Comparison of ENCODE assay signal across 35 cellular contexts in the genomic region with DNA sequence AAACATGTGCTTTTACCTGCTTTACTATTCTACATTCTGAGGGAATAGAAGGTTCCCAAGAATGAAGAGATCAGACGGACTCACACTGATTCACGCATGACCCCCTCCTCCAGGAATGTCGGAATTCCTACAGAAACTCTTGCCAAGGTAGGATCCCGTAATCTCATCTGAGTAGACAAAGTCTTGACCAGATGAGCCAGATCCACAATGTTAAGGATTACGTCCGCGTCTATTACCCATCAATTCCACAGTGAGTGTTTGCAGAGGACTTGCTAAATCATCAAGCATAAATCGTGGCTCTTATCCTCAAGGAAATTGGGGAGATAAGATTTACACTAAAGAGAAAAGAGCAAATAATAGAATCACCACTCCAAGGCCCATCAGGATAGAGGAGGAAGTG.
"Had no signal": no experiment of that assay in that cellular context is flagged by ENCODE, and none has a peak within 500 bp of the region (broad histone marks: within the 10 kb centered on the region; RNA-seq: fewer than 3 reads in every experiment).

No MANE protein-coding gene starts in this region.

- FAIRE-seq: astrocyte, bronchial epithelial cell, endometrium, endothelial cell of umbilical vein, frontal cortex had no signal

- H3K27me3 ChIP-seq: brain microvascular endothelial cell, esophagus squamous epithelium had no signal

- H3K4me3 ChIP-seq: esophagus squamous epithelium had no signal

- DNase-seq: activated B cell treated with CpG ODN at 0.5 μM for 24 hours; activated CD4-positive, alpha-beta T cell treated with anti-CD3 and anti-CD28 coated beads for 48 hours; activated CD4-positive, alpha-beta T cell treated with anti-CD3 and anti-CD28 coated beads, Interleukin-2, amount 50 U/mL, for 1 hour; activated CD4-positive, alpha-beta T cell treated with anti-CD3 and anti-CD28 coated beads, Interleukin-2, amount 50 U/mL, for 48 hours; activated CD8-positive, alpha-beta memory T cell treated with anti-CD3 and anti-CD28 coated beads for 24 hours; activated CD8-positive, alpha-beta T cell treated with anti-CD3 and anti-CD28 coated beads for 36 hours; activated effector memory CD4-positive, alpha-beta T cell treated with anti-CD3 and anti-CD28 coated beads, Interleukin-2, amount 50 U/mL, for 16 hours; activated naive CD4-positive, alpha-beta T cell; activated naive CD4-positive, alpha-beta T cell treated with anti-CD3 and anti-CD28 coated beads, Interleukin-2, amount 10 ng/mL, durations not matched to agents 7 days and 5 days; activated naive CD8-positive, alpha-beta T cell treated with anti-CD3 and anti-CD28 coated beads, Interleukin-2, amount 10 ng/mL, durations not matched to agents 7 days and 5 days; activated T-cell treated with anti-CD3 and anti-CD28 coated beads, Interleukin-2, amount 50 U/mL, for 48 hours; amniotic stem cell; anterior cingulate cortex; brain microvascular endothelial cell; cortex of kidney; dermis blood vessel endothelial cell; effector CD4-positive, alpha-beta T cell; effector memory CD8-positive, alpha-beta T cell; esophagus squamous epithelium; T-helper 1 cell; T-helper 17 cell; T1000; WERI-Rb-1 had no signal

- H3K36me3 Mint-ChIP-seq: activated naive CD4-positive, alpha-beta T cell treated with anti-CD3 and anti-CD28 coated beads, Interleukin-2, amount 10 ng/mL, durations not matched to agents 7 days and 5 days; activated naive CD4-positive, alpha-beta T cell treated with anti-CD3 and anti-CD28 coated beads, Interleukin-2, amount 50 U/mL, for 72 hours; activated naive CD8-positive, alpha-beta T cell treated with anti-CD3 and anti-CD28 coated beads, Interleukin-2, amount 10 ng/mL, durations not matched to agents 7 days and 5 days had no signal

- H3K9me3 Mint-ChIP-seq: activated B cell treated with CpG ODN at 0.5 μM for 24 hours; activated CD8-positive, alpha-beta T cell treated with anti-CD3 and anti-CD28 coated beads for 36 hours; activated naive CD4-positive, alpha-beta T cell treated with anti-CD3 and anti-CD28 coated beads, Interleukin-2, amount 10 ng/mL, durations not matched to agents 7 days and 5 days; activated naive CD4-positive, alpha-beta T cell treated with anti-CD3 and anti-CD28 coated beads, Interleukin-2, amount 50 U/mL, for 72 hours; activated naive CD8-positive, alpha-beta T cell treated with anti-CD3 and anti-CD28 coated beads, Interleukin-2, amount 10 ng/mL, durations not matched to agents 7 days and 5 days; activated T-helper 1 cell treated with anti-CD3 and anti-CD28 coated beads, Interleukin-12 subunit alpha, Interleukin-12 subunit beta, Interleukin-2, Interleukin-4 antibody, amounts not matched to agents 30 ng/mL and 10 ng/mL and 1 ng/mL, durations not matched to agents 14 hours and 24 hours and 36 hours; activated T-helper 2 cell treated with anti-CD3 and anti-CD28 coated beads, Interferon-gamma antibody, Interleukin-2, Interleukin-4, amounts not matched to agents 10 μg/mL and 5 μg/mL and 100 μg/mL, durations not matched to agents 14 hours and 24 hours and 36 hours; central memory CD8-positive, alpha-beta T cell; effector memory CD8-positive, alpha-beta T cell; T-helper 2 cell treated with Interferon-gamma antibody and Interleukin-4, amounts not matched to agents 5 μg/mL and 100 μg/mL, for 36 hours had no signal

- H3K27ac Mint-ChIP-seq: activated B cell treated with CpG ODN at 0.5 μM for 24 hours; activated CD8-positive, alpha-beta T cell treated with anti-CD3 and anti-CD28 coated beads for 36 hours; activated naive CD4-positive, alpha-beta T cell treated with anti-CD3 and anti-CD28 coated beads, Interleukin-2, amount 10 ng/mL, durations not matched to agents 7 days and 5 days; activated naive CD4-positive, alpha-beta T cell treated with anti-CD3 and anti-CD28 coated beads, Interleukin-2, amount 50 U/mL, for 72 hours; activated naive CD8-positive, alpha-beta T cell treated with anti-CD3 and anti-CD28 coated beads, Interleukin-2, amount 10 ng/mL, durations not matched to agents 7 days and 5 days; activated T-helper 1 cell treated with anti-CD3 and anti-CD28 coated beads, Interleukin-12 subunit alpha, Interleukin-12 subunit beta, Interleukin-2, Interleukin-4 antibody, amounts not matched to agents 30 ng/mL and 10 ng/mL and 1 ng/mL, durations not matched to agents 14 hours and 24 hours and 36 hours; activated T-helper 2 cell treated with anti-CD3 and anti-CD28 coated beads, Interferon-gamma antibody, Interleukin-2, Interleukin-4, amounts not matched to agents 10 μg/mL and 5 μg/mL and 100 μg/mL, durations not matched to agents 14 hours and 24 hours and 36 hours; effector memory CD8-positive, alpha-beta T cell; T-helper 17 cell; T-helper 2 cell treated with Interferon-gamma antibody and Interleukin-4, amounts not matched to agents 5 μg/mL and 100 μg/mL, for 36 hours had no signal

- H3K4me1 Mint-ChIP-seq: activated B cell treated with CpG ODN at 0.5 μM for 24 hours; activated naive CD4-positive, alpha-beta T cell treated with anti-CD3 and anti-CD28 coated beads, Interleukin-2, amount 10 ng/mL, durations not matched to agents 7 days and 5 days; activated naive CD8-positive, alpha-beta T cell treated with anti-CD3 and anti-CD28 coated beads, Interleukin-2, amount 10 ng/mL, durations not matched to agents 7 days and 5 days; central memory CD8-positive, alpha-beta T cell; T-helper 17 cell had no signal

- H3K4me3 Mint-ChIP-seq: activated B cell treated with CpG ODN at 0.5 μM for 24 hours; activated CD8-positive, alpha-beta T cell treated with anti-CD3 and anti-CD28 coated beads for 36 hours; activated naive CD4-positive, alpha-beta T cell treated with anti-CD3 and anti-CD28 coated beads, Interleukin-2, amount 10 ng/mL, durations not matched to agents 7 days and 5 days; activated naive CD8-positive, alpha-beta T cell treated with anti-CD3 and anti-CD28 coated beads, Interleukin-2, amount 10 ng/mL, durations not matched to agents 7 days and 5 days; activated T-helper 1 cell treated with anti-CD3 and anti-CD28 coated beads, Interleukin-12 subunit alpha, Interleukin-12 subunit beta, Interleukin-2, Interleukin-4 antibody, amounts not matched to agents 30 ng/mL and 10 ng/mL and 1 ng/mL, durations not matched to agents 14 hours and 24 hours and 36 hours; central memory CD8-positive, alpha-beta T cell; effector memory CD8-positive, alpha-beta T cell; T-helper 17 cell; T-helper 2 cell treated with Interferon-gamma antibody and Interleukin-4, amounts not matched to agents 5 μg/mL and 100 μg/mL, for 36 hours had no signal

- H3K27ac ChIP-seq: brain microvascular endothelial cell, epithelial cell of prostate, esophagus squamous epithelium, WERI-Rb-1 had no signal

- H3K9me3 ChIP-seq: esophagus squamous epithelium had no signal

- ATAC-seq: activated CD4-positive, CD25-positive, alpha-beta regulatory T cell treated with anti-CD3 and anti-CD28 coated beads, Interleukin-2, amount 50 U/mL, for 24 hours; activated CD8-positive, alpha-beta T cell treated with anti-CD3 and anti-CD28 coated beads for 36 hours; activated naive CD4-positive, alpha-beta T cell treated with anti-CD3 and anti-CD28 coated beads, Interleukin-2, amount 50 U/mL, for 72 hours; effector memory CD8-positive, alpha-beta T cell; T-helper 17 cell had no signal

- H3K36me3 ChIP-seq: brain microvascular endothelial cell, esophagus squamous epithelium, WERI-Rb-1 had no signal
